Comparison of ENCODE assay signal across 32 cellular contexts in the genomic region with DNA sequence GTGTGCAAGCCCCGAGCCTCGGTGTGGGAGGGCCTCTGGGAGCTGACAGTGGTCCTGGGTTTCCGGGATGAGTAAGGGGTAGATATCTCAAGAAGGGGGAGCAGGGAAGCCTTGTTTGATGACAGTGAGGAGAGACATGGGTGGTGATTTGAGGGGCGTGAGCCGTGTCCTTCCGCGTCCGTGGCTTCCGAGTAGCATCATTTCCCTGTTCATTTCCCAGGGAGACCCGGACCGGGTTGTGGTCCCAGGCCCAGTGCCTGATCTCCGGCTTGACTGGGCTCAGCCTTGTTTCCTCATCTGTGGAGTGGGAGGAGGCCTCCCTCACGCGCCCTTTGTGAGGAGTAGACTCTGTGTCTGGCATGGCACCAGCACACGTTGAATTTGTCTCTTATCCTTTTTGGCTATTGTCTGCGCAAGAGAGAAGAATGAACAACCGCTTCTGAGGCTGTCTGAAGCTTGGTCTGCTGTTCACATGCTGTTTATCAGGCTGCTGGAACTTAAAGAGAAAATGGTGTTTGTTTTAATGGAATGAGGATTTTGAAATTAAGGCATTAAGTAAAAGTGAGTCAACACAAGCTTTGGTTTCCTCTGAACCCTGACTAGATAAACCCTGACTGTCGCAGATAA.
DNase-seq lines count a peak whose midpoint lies in the region; ATAC-seq, FAIRE-seq and TF ChIP-seq lines count a peak whose summit lies in the region.
"Had no signal": no experiment of that assay in that cellular context is flagged by ENCODE, and none has a peak within 500 bp of the region (broad histone marks: within the 10 kb centered on the region; RNA-seq: fewer than 3 reads in every experiment).

No MANE protein-coding gene starts in this region.

- H3K27me3 ChIP-seq in CD8-positive, alpha-beta memory T cell (ENCODE audit: insufficient read depth, low read length, poor library complexity, severe bottlenecking), result no peaks in the 10 kb centered on the region
- H3K27me3 ChIP-seq: BE2C, brain microvascular endothelial cell, heart left ventricle had no signal

- no peak overlapping the region for H3K4me3 ChIP-seq in CD8-positive, alpha-beta memory T cell (ENCODE audit: low read length)
- H3K4me3 ChIP-seq: GM23248, heart left ventricle had no signal

- H3K9me3 ChIP-seq in CD8-positive, alpha-beta memory T cell (ENCODE audit: low read length), result no peaks in the 10 kb centered on the region
- H3K9me3 ChIP-seq: BE2C, heart left ventricle had no signal

- intact Hi-C loops in left colon (cut with DNase I, micrococcal nuclease), result no loop called here

- no peak overlapping the region for H3K4me3 Mint-ChIP-seq in activated naive CD8-positive, alpha-beta T cell treated with anti-CD3 and anti-CD28 coated beads, Interleukin-2, amount 50 U/mL, for 24 hours
- H3K4me3 Mint-ChIP-seq in activated naive CD8-positive, alpha-beta T cell treated with anti-CD3 and anti-CD28 coated beads for 36 hours, result no peak overlapping the region
- H3K4me3 Mint-ChIP-seq in nephron, result no peak overlapping the region
- H3K4me3 Mint-ChIP-seq in CD8-positive, alpha-beta memory T cell, result peak overlapping the region in 1 of 7 donors; percentile 72
- H3K4me3 Mint-ChIP-seq: natural killer cell; T-helper 2 cell treated with Interferon-gamma antibody and Interleukin-4, amounts not matched to agents 5 μg/mL and 100 μg/mL, for 36 hours had no signal

- POLR2A ChIA-PET in CD8-positive, alpha-beta memory T cell (lab: Charles Lee), result no interaction called here

- no peaks in the 10 kb centered on the region for H3K36me3 ChIP-seq in CD8-positive, alpha-beta memory T cell (ENCODE audit: insufficient read depth, low read length)
- H3K36me3 ChIP-seq: BE2C, brain microvascular endothelial cell had no signal

- H3K36me3 Mint-ChIP-seq in activated naive CD8-positive, alpha-beta T cell treated with anti-CD3 and anti-CD28 coated beads, Interleukin-2, amount 50 U/mL, for 24 hours (ENCODE audit: low read depth), result peaks cover 10% of the 10 kb centered on the region
- peaks cover 1% of the 10 kb centered on the region for H3K36me3 Mint-ChIP-seq in activated naive CD8-positive, alpha-beta T cell treated with anti-CD3 and anti-CD28 coated beads for 36 hours
- peaks cover 15% of the 10 kb centered on the region for H3K36me3 Mint-ChIP-seq in nephron (ENCODE audit: low read depth)
- H3K36me3 Mint-ChIP-seq in CD8-positive, alpha-beta memory T cell, result peaks cover 3 to 44% (median 7%) of the 10 kb centered on the region in 3 donors
- H3K36me3 Mint-ChIP-seq: natural killer cell had no signal

- no peaks in the 10 kb centered on the region for H3K27me3 Mint-ChIP-seq in activated naive CD8-positive, alpha-beta T cell treated with anti-CD3 and anti-CD28 coated beads, Interleukin-2, amount 50 U/mL, for 24 hours
- no peaks in the 10 kb centered on the region for H3K27me3 Mint-ChIP-seq in activated naive CD8-positive, alpha-beta T cell treated with anti-CD3 and anti-CD28 coated beads for 36 hours
- no peaks in the 10 kb centered on the region for H3K27me3 Mint-ChIP-seq in nephron (ENCODE audit: low read depth)
- H3K27me3 Mint-ChIP-seq in CD8-positive, alpha-beta memory T cell, result no peaks in the 10 kb centered on the region

- no peak for TF ChIP-seq CTCF in nephron (IDR thresholded peaks at IDR 0.05; ENCODE audit: unreplicated experiment in 3 of 3)

- no peak overlapping the region for H3K27ac ChIP-seq in CD8-positive, alpha-beta memory T cell (ENCODE audit: low read depth, low read length)
- H3K27ac ChIP-seq: brain microvascular endothelial cell, GM23248, heart left ventricle, parathyroid adenoma had no signal

- FAIRE-seq in GM12891 (lab: Jason Lieb, UNC), result no peak
- FAIRE-seq: endometrium had no signal

- H3K9me3 Mint-ChIP-seq in activated naive CD8-positive, alpha-beta T cell treated with anti-CD3 and anti-CD28 coated beads, Interleukin-2, amount 50 U/mL, for 24 hours, result no peaks in the 10 kb centered on the region
- H3K9me3 Mint-ChIP-seq in activated naive CD8-positive, alpha-beta T cell treated with anti-CD3 and anti-CD28 coated beads for 36 hours, result no peaks in the 10 kb centered on the region
- peaks cover 12% of the 10 kb centered on the region for H3K9me3 Mint-ChIP-seq in nephron
- H3K9me3 Mint-ChIP-seq in CD8-positive, alpha-beta memory T cell, result no peaks in the 10 kb centered on the region
- H3K9me3 Mint-ChIP-seq: activated T-helper 2 cell treated with anti-CD3 and anti-CD28 coated beads, Interferon-gamma antibody, Interleukin-2, Interleukin-4, amounts not matched to agents 10 μg/mL and 5 μg/mL and 100 μg/mL, durations not matched to agents 14 hours and 24 hours and 36 hours; natural killer cell; T-helper 2 cell treated with Interferon-gamma antibody and Interleukin-4, amounts not matched to agents 5 μg/mL and 100 μg/mL, for 36 hours had no signal

- peaks cover 18% of the 10 kb centered on the region for H3K4me1 Mint-ChIP-seq in activated naive CD8-positive, alpha-beta T cell treated with anti-CD3 and anti-CD28 coated beads, Interleukin-2, amount 50 U/mL, for 24 hours
- peaks cover 2% of the 10 kb centered on the region for H3K4me1 Mint-ChIP-seq in activated naive CD8-positive, alpha-beta T cell treated with anti-CD3 and anti-CD28 coated beads for 36 hours
- H3K4me1 Mint-ChIP-seq in nephron, result peaks cover 8% of the 10 kb centered on the region
- peaks cover 0 to 4% (median 0%) of the 10 kb centered on the region in 3 donors for H3K4me1 Mint-ChIP-seq in CD8-positive, alpha-beta memory T cell

- H3K27ac Mint-ChIP-seq in activated naive CD8-positive, alpha-beta T cell treated with anti-CD3 and anti-CD28 coated beads, Interleukin-2, amount 50 U/mL, for 24 hours, result peak overlapping the region; percentile 48
- no peak overlapping the region for H3K27ac Mint-ChIP-seq in activated naive CD8-positive, alpha-beta T cell treated with anti-CD3 and anti-CD28 coated beads for 36 hours
- H3K27ac Mint-ChIP-seq in nephron, result peak overlapping the region in 2 of 3 experiments; percentile 24 to 28
- peak overlapping the region in 1 of 8 donors; percentile 12 for H3K27ac Mint-ChIP-seq in CD8-positive, alpha-beta memory T cell
- H3K27ac Mint-ChIP-seq: activated T-helper 2 cell treated with anti-CD3 and anti-CD28 coated beads, Interferon-gamma antibody, Interleukin-2, Interleukin-4, amounts not matched to agents 10 μg/mL and 5 μg/mL and 100 μg/mL, durations not matched to agents 14 hours and 24 hours and 36 hours; T-helper 2 cell treated with Interferon-gamma antibody and Interleukin-4, amounts not matched to agents 5 μg/mL and 100 μg/mL, for 36 hours had no signal

- CTCF ChIA-PET in CD8-positive, alpha-beta memory T cell (lab: Charles Lee), result no interaction called here

- no peaks in the 10 kb centered on the region for H3K4me1 ChIP-seq in CD8-positive, alpha-beta memory T cell (ENCODE audit: insufficient read depth, low read length)
- H3K4me1 ChIP-seq: heart left ventricle, parathyroid adenoma had no signal

- ATAC-seq in activated naive CD8-positive, alpha-beta T cell treated with anti-CD3 and anti-CD28 coated beads, Interleukin-2, amount 50 U/mL, for 24 hours, result no peak
- ATAC-seq in left colon, result no peak
- ATAC-seq: natural killer cell had no signal

- no peak for TF ChIP-seq POLR2A in GM12891 (IDR thresholded peaks at IDR 0.05; ENCODE audit: low read depth, low read length)

- no peak for DNase-seq in activated naive CD8-positive, alpha-beta T cell treated with anti-CD3 and anti-CD28 coated beads, Interleukin-2, amount 50 U/mL, for 24 hours
- DNase-seq in activated naive CD8-positive, alpha-beta T cell treated with anti-CD3 and anti-CD28 coated beads for 36 hours, result no peak
- DNase-seq in fibroblast of gingiva (ENCODE audit: low read depth), result peak; percentile 12
- no peak for DNase-seq in CD8-positive, alpha-beta memory T cell
- DNase-seq in stimulated activated CD4-positive, alpha-beta T cell treated with anti-CD3 and anti-CD28 coated beads, Interleukin-2, amount 100 ng/mL, for 48 hours, result no peak
- DNase-seq in GM12891 (ENCODE audit: insufficient read length, low spot score), result no peak
- DNase-seq in left colon, result no peak
- DNase-seq: 8988T; activated CD4-positive, alpha-beta T cell treated with anti-CD3 and anti-CD28 coated beads, Interleukin-2, amount 50 U/mL, for 1 hour; activated CD8-positive, alpha-beta memory T cell treated with anti-CD3 and anti-CD28 coated beads, Interleukin-2, amount 50 U/mL, for 4 hours; BE2C; cortex of kidney; DMS79; GF-D8; GM23248; heart left ventricle; left cardiac atrium; midbrain; natural killer cell; NCI-H2081 treated with DMSO at 0.1 percent for 48 hours; NCI-H446; NCI-H82; right cardiac atrium; stimulated activated CD4-positive, alpha-beta T cell treated with anti-CD3 and anti-CD28 coated beads, Interleukin-12 subunit alpha, Interleukin-12 subunit beta, amount 100 ng/mL, for 4 hours; stimulated activated CD4-positive, alpha-beta T cell treated with anti-CD3 and anti-CD28 coated beads, Interleukin-4, amount 100 ng/mL, for 4 hours; stimulated activated naive CD4-positive, alpha-beta T cell had no signal

TF ChIP-seq in GM12891, 5 proteins besides CTCF, POLR2A, EP300 and RAD21:
- TF ChIP-seq POU2F2 (IDR thresholded peaks at IDR 0.05; ENCODE audit: low read depth, low read length), result no peak
- TF ChIP-seq POLR2AphosphoS5 (IDR thresholded peaks at IDR 0.05; ENCODE audit: low read depth, low read length), result no peak
- TF ChIP-seq PAX5 (IDR thresholded peaks at IDR 0.05; ENCODE audit: insufficient read depth, low read length, severe bottlenecking), result no peak
- no peak for TF ChIP-seq SPI1 (IDR thresholded peaks at IDR 0.05; ENCODE audit: low read depth, low read length)
- TF ChIP-seq TAF1 (IDR thresholded peaks at IDR 0.05; ENCODE audit: low read depth, low read length), result no peak
